In genomic region chr14:26424537-26424936, GRCh38 we compare ENCODE assay signal across 6 cellular contexts.
"Had no signal": no experiment of that assay in that cellular context is flagged by ENCODE, and none has a peak within 500 bp of the region (broad histone marks: within the 10 kb centered on the region; RNA-seq: fewer than 3 reads in every experiment).

No MANE protein-coding gene starts in this region.

- H3K4me3 ChIP-seq: K562 had no signal

- H3K4me2 ChIP-seq: KMS-11 had no signal

- FAIRE-seq: K562 had no signal

- H3K9ac ChIP-seq: KMS-11 had no signal

- DNase-seq: IMR-90, KBM-7, KG1 had no signal

- H3K27ac ChIP-seq: HL-60, KMS-11 had no signal

- ATAC-seq: K562 had no signal
